In genomic region chr1:28582248-28582615, GRCh38 we compare ENCODE assay signal across 1 cellular context.
TF ChIP-seq lines count a peak whose summit lies in the region.

No MANE protein-coding gene starts in this region.

TF ChIP-seq in K562, 482 proteins besides CTCF, POLR2A, EP300 and RAD21 (continued from another document):
- TF ChIP-seq SMAD4 (CRISPR knock-in tag; conservative IDR thresholded peaks at IDR 0.05) = no peak
- TF ChIP-seq ZNF263 (CRISPR knock-in tag; IDR thresholded peaks at IDR 0.05; ENCODE audit: borderline replicate concordance) = 0 out of 2 replicates have a peak, but pooled peaks have one; percentile 7
- TF ChIP-seq MAFF (IDR thresholded peaks at IDR 0.05; ENCODE audit: low read length) = no peak
- no peak for TF ChIP-seq BRD4 (IDR thresholded peaks at IDR 0.05)
- TF ChIP-seq BRF2 (IDR thresholded peaks at IDR 0.05; ENCODE audit: borderline replicate concordance, insufficient read depth, insufficient read length) = no peak
- TF ChIP-seq PHF8 (IDR thresholded peaks at IDR 0.05; ENCODE audit: borderline replicate concordance, low read length) = no peak
- TF ChIP-seq SNAPC5 (CRISPR knock-in tag; IDR thresholded peaks at IDR 0.05) = no peak
- no peak for TF ChIP-seq RFX5 (IDR thresholded peaks at IDR 0.05; ENCODE audit: low read depth, low read length)
- no peak for TF ChIP-seq ZBTB11 (CRISPR knock-in tag; IDR thresholded peaks at IDR 0.05)
- no peak for TF ChIP-seq NFIX (CRISPR knock-in tag; IDR thresholded peaks at IDR 0.05; ENCODE audit: low read depth)
- no peak for TF ChIP-seq NFE2L1 (tag; IDR thresholded peaks at IDR 0.05; ENCODE audit: borderline replicate concordance, low read depth)
- TF ChIP-seq ATF6 (CRISPR knock-in tag; IDR thresholded peaks at IDR 0.05) = no peak
- TF ChIP-seq ARNT (IDR thresholded peaks at IDR 0.05) = peak in 1 of 2 experiments; percentile 15; a peak in 2 of 4 replicates
- TF ChIP-seq GABPB1 (CRISPR knock-in tag; IDR thresholded peaks at IDR 0.05) = no peak
- no peak for TF ChIP-seq ZNF507 (tag; conservative IDR thresholded peaks at IDR 0.05)
- TF ChIP-seq NR2F6 (CRISPR knock-in tag; IDR thresholded peaks at IDR 0.05) = no peak
- no peak for TF ChIP-seq PYGO2 (tag; IDR thresholded peaks at IDR 0.05)
- TF ChIP-seq NR2C1 (IDR thresholded peaks at IDR 0.05) = 0 out of 2 replicates have a peak, but pooled peaks have one; percentile 5
- TF ChIP-seq NR2C1 (tag; IDR thresholded peaks at IDR 0.05) = no peak
- no peak for TF ChIP-seq SAFB2 (IDR thresholded peaks at IDR 0.05; ENCODE audit: borderline replicate concordance, low read depth, low read length, severe bottlenecking)
- no peak for TF ChIP-seq HMGXB4 (CRISPR knock-in tag; IDR thresholded peaks at IDR 0.05)
- TF ChIP-seq ATF3 (IDR thresholded peaks at IDR 0.05) = no peak
- TF ChIP-seq ATF3 (CRISPR knock-in tag; conservative IDR thresholded peaks at IDR 0.05) = no peak
- TF ChIP-seq ZNF717 (CRISPR knock-in tag; IDR thresholded peaks at IDR 0.05) = no peak
